Comparison of ENCODE assay signal across 35 cellular contexts in the genomic region with DNA sequence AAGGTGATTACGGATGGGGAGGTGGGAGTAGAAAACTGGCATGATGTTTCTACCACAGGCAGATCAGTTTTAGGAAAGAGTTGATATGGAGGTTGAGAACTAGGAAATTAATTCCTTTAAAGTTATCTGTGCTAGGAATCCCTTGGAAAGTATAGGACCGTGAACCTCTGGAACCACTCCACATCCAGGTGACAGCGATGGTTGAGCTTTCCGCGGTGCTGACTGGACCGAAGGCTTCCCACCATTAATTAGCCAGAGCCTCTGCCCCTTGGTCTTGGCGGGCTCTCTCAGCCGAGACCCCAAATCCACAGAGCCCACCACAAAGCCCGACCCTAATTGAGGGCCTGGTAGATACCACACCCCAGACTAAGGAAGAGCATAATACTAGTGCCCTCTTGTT.
"Had no signal": no experiment of that assay in that cellular context is flagged by ENCODE, and none has a peak within 500 bp of the region (broad histone marks: within the 10 kb centered on the region; RNA-seq: fewer than 3 reads in every experiment).

No MANE protein-coding gene starts in this region.

- DNase-seq: Karpas-422, Kasumi-1, MG63, MM.1S, MV-4-11, NCI-H1048, NCI-H1092, NCI-H1092 treated with DMSO at 0.1 percent for 48 hours, NCI-H1105, NCI-H1105 treated with DMSO at 0.1 percent for 48 hours, NCI-H1417, NCI-H1417 treated with DMSO at 0.1 percent for 48 hours, NCI-H1436, NCI-H1436 treated with DMSO at 0.1 percent for 48 hours, NCI-H146, NCI-H1694, NCI-H1694 treated with DMSO at 0.1 percent for 48 hours, NCI-H187, NCI-H187 treated with DMSO at 0.1 percent for 48 hours, NCI-H1930, NCI-H2029, NCI-H2029 treated with DMSO at 0.1 percent for 48 hours, NCI-H2081, NCI-H2081 treated with DMSO at 0.1 percent for 48 hours, NCI-H2107, NCI-H2171, NCI-H2171 treated with DMSO at 0.1 percent for 48 hours, NCI-H2227 treated with DMSO at 0.1 percent for 48 hours, NCI-H226, NCI-H345, NCI-H446, NCI-H446 treated with DMSO at 0.1 percent for 48 hours, NCI-H510A treated with DMSO at 0.1 percent for 48 hours, NCI-H524, NCI-H524 treated with DMSO at 0.1 percent for 48 hours had no signal

- H3K36me3 ChIP-seq: MG63 had no signal

- H3K4me3 ChIP-seq: MG63 had no signal
